Comparison of ENCODE assay signal across 9 cellular contexts in genomic region chr17:7481842-7482741, GRCh38. TPM values are rescaled to one million over a fixed set of nuclear protein-coding genes. Genes with fewer than 3 reads are reported as not detected.
DNase-seq lines count a peak whose midpoint lies in the region; ATAC-seq and TF ChIP-seq lines count a peak whose summit lies in the region.
"Not testable (repeated sequence)": the region's sequence is repeated elsewhere in the genome, so short reads cannot be mapped to it uniquely, and the experiment has no call there.
"Had no signal": no experiment of that assay in that cellular context is flagged by ENCODE, and none has a peak within 500 bp of the region (broad histone marks: within the 10 kb centered on the region; RNA-seq: fewer than 3 reads in every experiment).

No MANE protein-coding gene starts in this region.

- H3K9me3 ChIP-seq in A673 (ENCODE audit: low read depth, low read length, poor library complexity, severe bottlenecking); esophagus muscularis mucosa; naive thymus-derived CD4-positive, alpha-beta T cell (ENCODE audit: control insufficient read depth in 2 of 3, low read length in 3 of 3): not testable (repeated sequence)

- not testable (repeated sequence) for H3K4me3 ChIP-seq in A673 (ENCODE audit: low read depth, low read length, poor library complexity, severe bottlenecking); esophagus muscularis mucosa; naive thymus-derived CD4-positive, alpha-beta T cell (ENCODE audit: low read length)

- H3K4me1 Mint-ChIP-seq in activated naive CD4-positive, alpha-beta T cell treated with anti-CD3 and anti-CD28 coated beads, Interleukin-2, amount 50 U/mL, for 24 hours, result peaks cover 75% of the 10 kb centered on the region
- H3K4me1 Mint-ChIP-seq in naive thymus-derived CD4-positive, alpha-beta T cell, result peaks cover 57 to 78% (median 72%) of the 10 kb centered on the region in 7 donors
- H3K4me1 Mint-ChIP-seq in stimulated activated naive B cell treated with anti-CD40 and anti-IgM and Interleukin-4, amounts not matched to agents 10 μg/mL and 1 μg/mL and 100 μg/mL, for 72 hours, result peaks cover 58 to 81% of the 10 kb centered on the region in 2 donors

- not testable (repeated sequence) for TF ChIP-seq POLR2A in esophagus muscularis mucosa (IDR thresholded peaks at IDR 0.05; ENCODE audit: low read depth)

- H3K36me3 ChIP-seq in A673 (ENCODE audit: insufficient read depth, low read length, poor library complexity, severe bottlenecking); esophagus muscularis mucosa; naive thymus-derived CD4-positive, alpha-beta T cell (ENCODE audit: control insufficient read depth in 2 of 3, insufficient read depth in 3 of 3, low read length in 3 of 3): not testable (repeated sequence)

- CTCF ChIA-PET in A673 (lab: Charles Lee); RWPE1 (lab: Yijun Ruan, JAX): not testable (repeated sequence)
- CTCF ChIA-PET in naive thymus-derived CD4-positive, alpha-beta T cell (lab: Charles Lee), result interaction anchor here (1.8 kb wide), 1 partner anchor 46 kb away, joined by 10 read pairs; the partner anchor contains the start of gene TMEM102

- H3K27ac Mint-ChIP-seq in activated naive CD4-positive, alpha-beta T cell treated with anti-CD3 and anti-CD28 coated beads, Interleukin-2, amount 50 U/mL, for 24 hours, result peak overlapping the region; percentile 99
- H3K27ac Mint-ChIP-seq in naive thymus-derived CD4-positive, alpha-beta T cell, result peak overlapping the region; percentile 99 to 100 (median 100)
- peak overlapping the region; percentile 100 for H3K27ac Mint-ChIP-seq in stimulated activated naive B cell treated with anti-CD40 and anti-IgM and Interleukin-4, amounts not matched to agents 10 μg/mL and 1 μg/mL and 100 μg/mL, for 72 hours

- intact Hi-C loops in A673 (cut with micrococcal nuclease; ENCODE audit: unreplicated experiment), result loop anchor here (10.0 kb wide), 1 partner anchor 127 kb away; the partner anchor contains the start of genes KCTD11 and TMEM95
- intact Hi-C loops in esophagus muscularis mucosa (cut with DNase I), result not testable (repeated sequence)
- intact Hi-C loops in naive thymus-derived CD4-positive, alpha-beta T cell (cut with micrococcal nuclease), result loop anchor here (5.0 to 10.0 kb wide), 5 partner anchors 127 to 675 kb away; partner anchors contain the start of genes CHD3 (in 1 of the 2), CNTROB (in 1 of the 2), KCTD11 (in 1 of the 2) and SLC16A13 (in 1 of the 2)

- not testable (repeated sequence) for H3K9me3 Mint-ChIP-seq in activated naive CD4-positive, alpha-beta T cell treated with anti-CD3 and anti-CD28 coated beads, Interleukin-2, amount 50 U/mL, for 24 hours; stimulated activated naive B cell treated with anti-CD40 and anti-IgM and Interleukin-4, amounts not matched to agents 10 μg/mL and 1 μg/mL and 100 μg/mL, for 72 hours
- peaks cover 0 to 11% (median 0%) of the 10 kb centered on the region in 11 donors for H3K9me3 Mint-ChIP-seq in naive thymus-derived CD4-positive, alpha-beta T cell

- peaks cover 46% of the 10 kb centered on the region for H3K4me1 ChIP-seq in A673 (ENCODE audit: insufficient read depth, low read length, poor library complexity, severe bottlenecking)
- peaks cover 59 to 75% (median 73%) of the 10 kb centered on the region in 4 donors for H3K4me1 ChIP-seq in esophagus muscularis mucosa
- H3K4me1 ChIP-seq in naive thymus-derived CD4-positive, alpha-beta T cell (ENCODE audit: control insufficient read depth in 2 of 2, insufficient read depth in 2 of 2, low read length in 2 of 2), result peaks cover 40 to 51% of the 10 kb centered on the region in 2 donors

- BruUV-seq in A673 (replicated peaks; lab: Mats Ljungman, UMichigan), result not testable (repeated sequence)

- not testable (repeated sequence) for DNase-seq in A673 (ENCODE audit: low spot score); RWPE1 (ENCODE audit: low spot score); esophagus muscularis mucosa (ENCODE audit: extremely low spot score); naive thymus-derived CD4-positive, alpha-beta T cell; stimulated activated naive B cell treated with anti-CD40 and anti-IgM and Interleukin-4, amounts not matched to agents 10 μg/mL and 1 μg/mL and 100 μg/mL, for 72 hours

- H3K36me3 Mint-ChIP-seq in activated naive CD4-positive, alpha-beta T cell treated with anti-CD3 and anti-CD28 coated beads, Interleukin-2, amount 50 U/mL, for 24 hours, result not testable (repeated sequence)
- H3K36me3 Mint-ChIP-seq in naive thymus-derived CD4-positive, alpha-beta T cell, result peaks cover 0 to 12% (median 0%) of the 10 kb centered on the region in 5 donors
- H3K36me3 Mint-ChIP-seq in stimulated activated naive B cell treated with anti-CD40 and anti-IgM and Interleukin-4, amounts not matched to agents 10 μg/mL and 1 μg/mL and 100 μg/mL, for 72 hours, result peaks cover 14 to 18% of the 10 kb centered on the region in 2 donors

- WGBS in esophagus muscularis mucosa, result 94% methylated on average over 27 of the region's 31 CpGs

- not testable (repeated sequence) for TF ChIP-seq CTCF in A673 (conservative IDR thresholded peaks at IDR 0.05; ENCODE audit: low read depth, low read length); RWPE1 (conservative IDR thresholded peaks at IDR 0.05; ENCODE audit: low read depth); esophagus muscularis mucosa (IDR thresholded peaks at IDR 0.05)

- H3K27ac ChIP-seq in A673 (ENCODE audit: low read depth, low read length, poor library complexity, severe bottlenecking) (peak overlapping the region; percentile 100), RWPE1 (peak overlapping the region; percentile 99), esophagus muscularis mucosa (replicated peaks in 1 of 4) (peak overlapping the region; percentile 100)
- peak overlapping the region; percentile 97 for H3K27ac ChIP-seq in naive thymus-derived CD4-positive, alpha-beta T cell (ENCODE audit: low read depth, low read length)

- not testable (repeated sequence) for TF ChIP-seq EP300 in esophagus muscularis mucosa (IDR thresholded peaks at IDR 0.05)

- not testable (repeated sequence) for ATAC-seq in naive thymus-derived CD4-positive, alpha-beta T cell; stimulated activated naive B cell treated with anti-CD40 and anti-IgM and Interleukin-4, amounts not matched to agents 10 μg/mL and 1 μg/mL and 100 μg/mL, for 72 hours (replicated peaks)

- peak overlapping the region; percentile 99 for H3K4me3 Mint-ChIP-seq in activated naive CD4-positive, alpha-beta T cell treated with anti-CD3 and anti-CD28 coated beads, Interleukin-2, amount 50 U/mL, for 24 hours
- H3K4me3 Mint-ChIP-seq in naive thymus-derived CD4-positive, alpha-beta T cell, result peak overlapping the region; percentile 71 to 100 (median 98)
- peak overlapping the region; percentile 99 to 100 for H3K4me3 Mint-ChIP-seq in stimulated activated naive B cell treated with anti-CD40 and anti-IgM and Interleukin-4, amounts not matched to agents 10 μg/mL and 1 μg/mL and 100 μg/mL, for 72 hours

- not testable (repeated sequence) for H3K27me3 Mint-ChIP-seq in activated naive CD4-positive, alpha-beta T cell treated with anti-CD3 and anti-CD28 coated beads, Interleukin-2, amount 50 U/mL, for 24 hours; naive thymus-derived CD4-positive, alpha-beta T cell; stimulated activated naive B cell treated with anti-CD40 and anti-IgM and Interleukin-4, amounts not matched to agents 10 μg/mL and 1 μg/mL and 100 μg/mL, for 72 hours

- not testable (repeated sequence) for H3K27me3 ChIP-seq in A673 (replicated peaks; ENCODE audit: insufficient read depth, low read depth, low read length, poor library complexity); esophagus muscularis mucosa; naive thymus-derived CD4-positive, alpha-beta T cell (ENCODE audit: control insufficient read depth in 2 of 2, insufficient read depth in 2 of 2, low read length in 2 of 2)

- POLR2A ChIA-PET in A673 (lab: Charles Lee; ENCODE audit: low non-redundant PET); RWPE1 (lab: Yijun Ruan, JAX; ENCODE audit: low non-redundant PET): not testable (repeated sequence)
- POLR2A ChIA-PET in naive thymus-derived CD4-positive, alpha-beta T cell (lab: Charles Lee), result interaction anchor here (1.1 to 12.3 kb wide), 12 partner anchors 11 to 205 kb away, joined by 3 to 199 read pairs (median 33); partner anchors contain the start of genes CHRNB1, FGF11, GPS2 and TMEM102

RNA-seq across cellular contexts. Expression of gene SLC35G6, which starts 0.8 kb away (rescaled TPM):
- not detected in 2 replicates for total RNA-seq in A673 (2021)
- total RNA-seq in esophagus muscularis mucosa, result not detected
- total RNA-seq in naive thymus-derived CD4-positive, alpha-beta T cell, result under 1 TPM in 1 of 5 experiments, not detected in 4; 0.16 TPM
- polyA plus RNA-seq in naive thymus-derived CD4-positive, alpha-beta T cell, result not detected
- total RNA-seq: esophagus mucosa, H9, renal cortical epithelial cell had no signal

RNA-seq across cellular contexts. Expression of gene POLR2A, which starts 2.1 kb away (rescaled TPM):
- 330 and 341 TPM in 2 replicates for total RNA-seq in A673 (2021)
- total RNA-seq in esophagus muscularis mucosa, result 10 to 100 TPM; 29.5 to 66.4 (median 46.9) TPM
- total RNA-seq in naive thymus-derived CD4-positive, alpha-beta T cell, result 100 to 1,000 TPM; 165 to 501 (median 225) TPM
- 10 to 100 TPM; 43.6 to 82.4 TPM for polyA plus RNA-seq in naive thymus-derived CD4-positive, alpha-beta T cell

RNA-seq across cellular contexts. Expression of gene ZBTB4, which starts 2.7 kb away (rescaled TPM):
- total RNA-seq in A673 (2021) (17.7 and 21.0 TPM in 2 replicates), esophagus muscularis mucosa (100 to 1,000 TPM in 2 of 4 donors, 10 to 100 TPM in 2; 57.5 to 113 (median 87.7) TPM)
- total RNA-seq in naive thymus-derived CD4-positive, alpha-beta T cell, result 10 to 100 TPM; 30.3 to 89.2 (median 64.1) TPM
- 10 to 100 TPM; 15.3 to 25.5 TPM for polyA plus RNA-seq in naive thymus-derived CD4-positive, alpha-beta T cell

RNA-seq across cellular contexts. Expression of gene CHRNB1, which starts 37.2 kb away (rescaled TPM):
- total RNA-seq in A673 (2021) (5.2 and 8.6 TPM in 2 replicates), esophagus muscularis mucosa (10 to 100 TPM in 1 of 4 donors, 1 to 10 TPM in 3; 5.0 to 12.8 (median 8.1) TPM)
- total RNA-seq in naive thymus-derived CD4-positive, alpha-beta T cell, result 10 to 100 TPM in 1 of 5 experiments, 1 to 10 TPM in 4; 6.0 to 14.6 (median 7.2) TPM
- polyA plus RNA-seq in naive thymus-derived CD4-positive, alpha-beta T cell, result 10 to 100 TPM; 14.9 to 24.8 TPM

RNA-seq across cellular contexts. Expression of gene FGF11, which starts 42.8 kb away (rescaled TPM):
- total RNA-seq in A673 (2021), result 18.2 and 24.6 TPM in 2 replicates
- 1 to 10 TPM in 2 of 4 donors, under 1 TPM in 1, not detected in 1; 0.50 to 1.9 (median 1.3) TPM for total RNA-seq in esophagus muscularis mucosa
- total RNA-seq in naive thymus-derived CD4-positive, alpha-beta T cell, result 10 to 100 TPM in 1 of 5 experiments, 1 to 10 TPM in 4; 2.8 to 39.7 (median 3.4) TPM
- polyA plus RNA-seq in naive thymus-derived CD4-positive, alpha-beta T cell, result under 1 TPM in 1 of 2 donors, not detected in 1; 0.09 TPM
